ENCODE assay signal across 30 cellular contexts in genomic region chr1:6805004-6805416, GRCh38. TPM values are rescaled to one million over a fixed set of nuclear protein-coding genes. Genes with fewer than 3 reads are reported as not detected.
DNase-seq lines count a peak whose midpoint lies in the region; ATAC-seq, FAIRE-seq and TF ChIP-seq lines count a peak whose summit lies in the region.
"Had no signal": no experiment of that assay in that cellular context is flagged by ENCODE, and none has a peak within 500 bp of the region (broad histone marks: within the 10 kb centered on the region; RNA-seq: fewer than 3 reads in every experiment).

No MANE protein-coding gene starts in this region.

- H3K18ac ChIP-seq in mesendoderm (ENCODE audit: low read length), result no peak overlapping the region

- no peak overlapping the region for H3K23ac ChIP-seq in mesendoderm (ENCODE audit: low read length)

- no peak overlapping the region for H4K5ac ChIP-seq in mesendoderm (ENCODE audit: low read length)

- DNase-seq in AG10803 (ENCODE audit: low read depth) (peak; percentile 33), GM12891 (ENCODE audit: insufficient read length, low spot score) (no peak), NCI-H526 treated with DMSO at 0.1 percent for 48 hours (lab: John Stamatoyannopoulos, UW) (peak; percentile 0), fibroblast of villous mesenchyme (ENCODE audit: low read depth) (peak; percentile 55), NCI-H1436 treated with DMSO at 0.1 percent for 48 hours (lab: John Stamatoyannopoulos, UW) (no peak), mesendoderm (no peak), NCI-H1417 treated with DMSO at 0.1 percent for 48 hours (lab: John Stamatoyannopoulos, UW) (no peak), left colon (no peak)
- DNase-seq: activated CD8-positive, alpha-beta memory T cell treated with anti-CD3 and anti-CD28 coated beads, Interleukin-2, amount 50 U/mL, for 48 hours; activated effector memory CD4-positive, alpha-beta T cell treated with Interleukin-2 at 50 U/mL for 16 hours; adrenal gland; CD4-positive, alpha-beta T cell; DMS53; foreskin melanocyte; hypothalamus; naive thymus-derived CD4-positive, alpha-beta T cell; NCI-H187; NCI-H345; pancreas; right cardiac atrium; stimulated activated CD8-positive, alpha-beta memory T cell treated with anti-CD3 and anti-CD28 coated beads, Interleukin-4, amount 100 ng/mL, for 48 hours; T-helper 17 cell; uterus had no signal

- no peak overlapping the region for H4K8ac ChIP-seq in mesendoderm (ENCODE audit: low read depth, low read length)

- no peak overlapping the region for H2BK120ac ChIP-seq in mesendoderm (ENCODE audit: low read depth, low read length)

- no peak overlapping the region for H3K56ac ChIP-seq in mesendoderm (ENCODE audit: low read length)

- H3K27me3 ChIP-seq in mesendoderm (ENCODE audit: insufficient read depth, low read length, poor library complexity), result no peaks in the 10 kb centered on the region
- H3K27me3 ChIP-seq: adrenal gland, cardiac muscle cell, pancreas, SJSA1, uterus had no signal

- H3K4me1 ChIP-seq in mesendoderm (ENCODE audit: control insufficient read depth, low read depth, low read length), result no peaks in the 10 kb centered on the region
- H3K4me1 ChIP-seq: HAP-1, uterus had no signal

- H2AK5ac ChIP-seq in mesendoderm (ENCODE audit: low read length), result no peak overlapping the region

- H3K9ac ChIP-seq in mesendoderm (ENCODE audit: low read length), result no peak overlapping the region

- no peak for ATAC-seq in left colon
- ATAC-seq: HepG2; naive thymus-derived CD4-positive, alpha-beta T cell; Panc1; pancreas; right cardiac atrium; T-helper 17 cell had no signal

- TF ChIP-seq CTCF in AG10803 (conservative IDR thresholded peaks at IDR 0.05; ENCODE audit: low read length) (no peak), fibroblast of villous mesenchyme (IDR thresholded peaks at IDR 0.05; ENCODE audit: insufficient read depth, low read depth, low read length) (no peak)

- peaks cover 57% of the 10 kb centered on the region for H3K79me2 ChIP-seq in mesendoderm (ENCODE audit: control insufficient read depth, insufficient read depth, low read length)

- H3K27ac ChIP-seq in mesendoderm (ENCODE audit: low read depth, low read length), result no peak overlapping the region
- H3K27ac ChIP-seq: adrenal gland, cardiac muscle cell, epithelial cell of prostate, pancreas, SJSA1, uterus had no signal

- intact Hi-C loops in left colon (cut with DNase I, micrococcal nuclease), result no loop called here

- peak; percentile 28 for FAIRE-seq in GM12891 (lab: Jason Lieb, UNC)
- FAIRE-seq: HepG2, islet of Langerhans, pancreas had no signal

- WGBS in mesendoderm (ENCODE audit: extremely low coverage, insufficient coverage, low lambda C conversion rate), result no CpG with 5 or more reads among the region's 1 CpG

- H3K79me1 ChIP-seq in mesendoderm (ENCODE audit: low read length), result peaks cover 25% of the 10 kb centered on the region

- no peak overlapping the region for H3K4ac ChIP-seq in mesendoderm (ENCODE audit: low read depth, low read length)

- H2BK5ac ChIP-seq in mesendoderm (ENCODE audit: low read length), result no peak overlapping the region

- H3K4me2 ChIP-seq in mesendoderm (ENCODE audit: low read length), result no peak overlapping the region

- no peaks in the 10 kb centered on the region for H3K36me3 ChIP-seq in mesendoderm (ENCODE audit: control insufficient read depth, insufficient read depth, low read length)
- H3K36me3 ChIP-seq: adrenal gland, cardiac muscle cell, HAP-1, pancreas, SJSA1, uterus had no signal

- no peak overlapping the region for H2BK15ac ChIP-seq in mesendoderm (replicated peaks; ENCODE audit: low read depth)

- H3K4me3 ChIP-seq in AG10803 (ENCODE audit: low read length), result no peak overlapping the region
- no peak overlapping the region for H3K4me3 ChIP-seq in fibroblast of villous mesenchyme (ENCODE audit: low read depth, low read length)
- no peak overlapping the region for H3K4me3 ChIP-seq in mesendoderm (ENCODE audit: low read length)
- H3K4me3 ChIP-seq: adrenal gland, cardiac muscle cell, HAP-1, pancreas, SJSA1, uterus had no signal

- no peak for TF ChIP-seq POLR2A in GM12891 (IDR thresholded peaks at IDR 0.05; ENCODE audit: low read depth, low read length)

TF ChIP-seq in GM12891, 5 proteins besides CTCF, POLR2A, EP300 and RAD21:
- peak; percentile 77 for TF ChIP-seq SPI1 (IDR thresholded peaks at IDR 0.05; ENCODE audit: low read depth, low read length)
- TF ChIP-seq PAX5 (IDR thresholded peaks at IDR 0.05; ENCODE audit: insufficient read depth, low read length, severe bottlenecking), result no peak
- TF ChIP-seq POU2F2 (IDR thresholded peaks at IDR 0.05; ENCODE audit: low read depth, low read length), result no peak
- TF ChIP-seq TAF1 (IDR thresholded peaks at IDR 0.05; ENCODE audit: low read depth, low read length), result no peak
- no peak for TF ChIP-seq POLR2AphosphoS5 (IDR thresholded peaks at IDR 0.05; ENCODE audit: low read depth, low read length)

RNA-seq across cellular contexts. Expression of gene CAMTA1, which starts 19.8 kb away (rescaled TPM):
- 60.5 TPM for polyA plus RNA-seq in GM12891 (2012; ENCODE audit: low read depth, missing spikeins)
- total RNA-seq in fibroblast of villous mesenchyme, result 47.4 and 56.1 TPM in 2 replicates
- 195 TPM for polyA plus RNA-seq in mesendoderm (2013, experiment 1 of 2)
- 199 TPM for polyA plus RNA-seq in mesendoderm (2013, experiment 2 of 2)
- 10 to 100 TPM; 76.6 to 85.8 TPM for total RNA-seq in left colon

Comparison
In these comparisons a context has a peak if more than half of its experiments do, and no peak if none do; other contexts are left out.
1. DNase-seq: peak in AG10803 (single experiment), NCI-H526 treated with DMSO at 0.1 percent for 48 hours (single experiment) and fibroblast of villous mesenchyme (single experiment); none in GM12891 (single experiment), NCI-H1436 treated with DMSO at 0.1 percent for 48 hours (single experiment), mesendoderm (single experiment), NCI-H1417 treated with DMSO at 0.1 percent for 48 hours (single experiment) and left colon (0 of 2).